In the genomic region with DNA sequence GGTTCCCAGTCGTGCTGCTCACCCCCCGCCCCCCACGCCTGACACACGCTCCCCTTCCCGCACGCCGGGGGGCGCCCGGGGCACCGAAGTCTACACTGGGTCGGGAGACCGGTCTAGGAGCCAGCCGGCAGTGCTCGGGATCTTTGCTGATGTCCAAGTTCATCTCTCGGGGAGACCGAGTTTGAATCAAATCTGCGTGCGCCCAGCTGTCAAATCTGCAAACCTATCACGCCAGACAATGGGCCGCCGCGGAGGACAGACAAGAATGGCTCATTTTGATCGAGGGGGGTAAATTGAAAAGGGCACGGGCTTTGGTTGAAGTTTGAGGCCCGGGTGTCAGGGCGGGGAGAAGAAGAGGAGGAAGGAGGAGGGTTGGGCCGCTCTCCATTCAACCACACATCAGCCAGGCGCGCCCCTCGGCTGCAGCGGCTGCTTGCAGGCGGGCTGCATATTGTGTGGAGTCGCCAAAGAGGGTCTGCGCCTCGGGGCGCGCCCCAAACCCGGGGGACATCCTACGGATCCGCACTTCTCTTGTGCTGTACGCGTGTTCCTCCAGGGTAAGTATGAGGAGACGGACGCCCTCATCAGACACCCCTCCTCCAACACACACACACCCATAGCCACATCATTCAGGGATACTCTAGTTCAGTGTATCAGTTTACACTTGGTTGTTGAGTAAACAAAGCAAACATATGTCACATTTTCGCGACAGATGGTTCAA, we compare ENCODE assay signal across 10 cellular contexts. TPM values are rescaled to one million over a fixed set of nuclear protein-coding genes. Genes with fewer than 3 reads are reported as not detected.
DNase-seq lines count a peak whose midpoint lies in the region; ATAC-seq and TF ChIP-seq lines count a peak whose summit lies in the region.
"Had no signal": no experiment of that assay in that cellular context is flagged by ENCODE, and none has a peak within 500 bp of the region (broad histone marks: within the 10 kb centered on the region; RNA-seq: fewer than 3 reads in every experiment).

No MANE protein-coding gene starts in this region.

- in situ Hi-C loops in GM13976 (cut with MboI; ENCODE audit: low sequenced_read_pairs, unreplicated experiment), result no loop called here

- H3K4me3 ChIP-seq in NT2/D1 (ENCODE audit: insufficient read length, low read depth) (peak overlapping the region; percentile 61), right atrium auricular region (peak overlapping the region; percentile 35 to 53), skeletal muscle satellite cell (ENCODE audit: low read length) (peak overlapping the region; percentile 78)

- ATAC-seq in HG02610 (IDR thresholded peaks at IDR 0.05; ENCODE audit: unreplicated experiment), result no peak
- ATAC-seq in HG03196 (IDR thresholded peaks at IDR 0.05; ENCODE audit: unreplicated experiment), result no peak

- H3K36me3 ChIP-seq in NT2/D1 (ENCODE audit: insufficient read depth, insufficient read length, low read length) (no peaks in the 10 kb centered on the region), right atrium auricular region (no peaks in the 10 kb centered on the region), skeletal muscle satellite cell (ENCODE audit: insufficient read depth, low read length) (no peaks in the 10 kb centered on the region)

- no peaks in the 10 kb centered on the region for H3K4me1 ChIP-seq in NT2/D1 (ENCODE audit: insufficient read depth, insufficient read length)
- H3K4me1 ChIP-seq in right atrium auricular region, result peaks cover 0 to 33% of the 10 kb centered on the region in 2 donors
- H3K4me1 ChIP-seq in skeletal muscle satellite cell (ENCODE audit: control insufficient read depth, insufficient read depth, low read length), result peaks cover 17% of the 10 kb centered on the region

- no peak overlapping the region for H3K27ac ChIP-seq in right atrium auricular region

- H3K4me2 ChIP-seq in skeletal muscle satellite cell (ENCODE audit: low read length), result peak overlapping the region; percentile 91

- H3K9me3 ChIP-seq in NT2/D1 (ENCODE audit: insufficient read depth, low read length) (no peaks in the 10 kb centered on the region), right atrium auricular region (no peaks in the 10 kb centered on the region), skeletal muscle satellite cell (replicated peaks; ENCODE audit: low read length) (no peaks in the 10 kb centered on the region)

- no peak for TF ChIP-seq CTCF in GM13976 (IDR thresholded peaks at IDR 0.05; ENCODE audit: borderline replicate concordance, control extremely low read depth, extremely low read depth, insufficient read depth, missing control alignments)
- no peak for TF ChIP-seq CTCF in right atrium auricular region (IDR thresholded peaks at IDR 0.05)

- H3K27me3 ChIP-seq in NT2/D1 (ENCODE audit: insufficient read depth, insufficient read length), result peaks cover 69% of the 10 kb centered on the region
- H3K27me3 ChIP-seq in right atrium auricular region, result peaks cover 0 to 15% of the 10 kb centered on the region in 2 donors
- H3K27me3 ChIP-seq in skeletal muscle satellite cell (ENCODE audit: control insufficient read depth, insufficient read depth, low read length), result no peaks in the 10 kb centered on the region

- H3K9ac ChIP-seq in NT2/D1 (ENCODE audit: insufficient read length, low read depth) (peak overlapping the region; percentile 33), skeletal muscle satellite cell (ENCODE audit: low read depth, low read length) (peak overlapping the region; percentile 69)

- DNase-seq in GM13976 (ENCODE audit: low spot score), result peak; percentile 34
- DNase-seq in NT2/D1 (ENCODE audit: low read depth, low spot score), result no peak
- DNase-seq in right atrium auricular region (ENCODE audit: low spot score), result no peak
- DNase-seq in AML-193 (lab: John Stamatoyannopoulos, UW), result no peak
- no peak for DNase-seq in central memory CD4-positive, alpha-beta T cell
- DNase-seq: activated CD4-positive, alpha-beta T cell treated with anti-CD3 and anti-CD28 coated beads, Interleukin-2, amount 10 ng/mL, durations not matched to agents 7 days and 5 days had no signal

RNA-seq across cellular contexts. Expression of a gene that starts 1.3 kb away (rescaled TPM):
- 10 to 100 TPM in 1 of 2 donors, 1 to 10 TPM in 1; 9.1 to 18.7 TPM for total RNA-seq in right atrium auricular region
- 0.25 and 5.2 TPM in 2 replicates for total RNA-seq in skeletal muscle satellite cell (2012; rRNA removed)
- total RNA-seq: activated CD4-positive, alpha-beta T cell treated with anti-CD3 and anti-CD28 coated beads, Interleukin-2, amount 10 ng/mL, durations not matched to agents 7 days and 5 days had no signal

RNA-seq across cellular contexts. Expression of a gene that starts 49.9 kb away (rescaled TPM):
- total RNA-seq in right atrium auricular region, result not detected
- total RNA-seq in skeletal muscle satellite cell (2012; rRNA removed), result not detected in 2 replicates
- total RNA-seq: activated CD4-positive, alpha-beta T cell treated with anti-CD3 and anti-CD28 coated beads, Interleukin-2, amount 10 ng/mL, durations not matched to agents 7 days and 5 days; lung microvascular endothelial cell had no signal
